ENCODE assay signal across 11 cellular contexts in the genomic region with DNA sequence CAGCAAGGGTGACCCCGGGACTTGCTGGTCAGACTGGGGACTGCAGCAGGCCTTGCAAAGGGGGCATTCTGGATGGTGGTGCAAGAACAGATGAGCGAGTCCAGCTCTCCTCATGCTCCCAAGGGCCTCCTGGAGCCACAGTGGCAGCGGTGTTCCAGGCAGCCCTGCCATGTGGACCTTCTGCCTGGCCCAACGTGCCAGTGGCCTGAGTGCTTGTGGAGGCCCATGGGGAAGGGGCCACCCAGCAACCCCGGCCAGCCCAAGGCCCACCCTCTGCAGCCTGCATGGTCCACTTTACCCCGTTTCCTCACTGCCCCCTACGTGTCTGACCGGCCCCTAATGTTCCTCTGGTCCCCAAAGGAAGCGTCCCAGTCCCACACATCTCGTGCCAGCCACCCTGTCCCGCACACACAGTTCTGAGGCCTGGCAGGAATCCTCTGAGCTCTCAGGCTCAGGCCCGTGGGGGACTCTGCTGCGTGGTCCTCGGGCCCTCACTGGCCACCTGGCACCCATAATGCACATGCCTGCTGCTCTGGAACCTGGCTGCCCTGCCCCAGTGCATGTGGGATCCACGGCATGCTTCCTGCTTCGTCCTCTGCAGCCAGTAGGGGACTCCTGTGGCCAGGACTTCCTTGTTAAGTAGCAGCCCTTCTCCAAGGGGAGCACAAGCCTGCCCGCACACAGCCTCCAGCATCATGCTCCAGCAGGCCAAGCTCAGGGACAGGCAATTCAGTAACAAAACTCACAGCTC.
DNase-seq lines count a peak whose midpoint lies in the region; ATAC-seq and TF ChIP-seq lines count a peak whose summit lies in the region.
"Had no signal": no experiment of that assay in that cellular context is flagged by ENCODE, and none has a peak within 500 bp of the region (broad histone marks: within the 10 kb centered on the region; RNA-seq: fewer than 3 reads in every experiment).

No MANE protein-coding gene starts in this region.

- H2AFZ ChIP-seq in PC-3 (ENCODE audit: low read length): no peak overlapping the region

- H3K27me3 Mint-ChIP-seq in activated CD8-positive, alpha-beta T cell treated with anti-CD3 and anti-CD28 coated beads for 36 hours: no peaks in the 10 kb centered on the region
- no peaks in the 10 kb centered on the region for H3K27me3 Mint-ChIP-seq in activated CD8-positive, alpha-beta T cell treated with anti-CD3 and anti-CD28 coated beads, Interleukin-2, amount 10 ng/mL, durations not matched to agents 7 days and 5 days (ENCODE audit: low read depth)
- H3K27me3 Mint-ChIP-seq in mesothelial cell of epicardium (ENCODE audit: low read depth): peaks cover 18% of the 10 kb centered on the region
- H3K27me3 Mint-ChIP-seq: stimulated activated naive CD8-positive, alpha-beta T cell treated with anti-CD3 and anti-CD28 coated beads, Interleukin-15, Interleukin-2, amounts not matched to agents 100 ng/mL and 50 ng/mL, for 24 hours had no signal

- no peaks in the 10 kb centered on the region for H3K4me1 ChIP-seq in PC-3 (ENCODE audit: insufficient read depth, low read length)

- H3K4me3 Mint-ChIP-seq in activated CD8-positive, alpha-beta T cell treated with anti-CD3 and anti-CD28 coated beads for 36 hours: no peak overlapping the region
- H3K4me3 Mint-ChIP-seq in activated CD8-positive, alpha-beta T cell treated with anti-CD3 and anti-CD28 coated beads, Interleukin-2, amount 10 ng/mL, durations not matched to agents 7 days and 5 days: no peak overlapping the region
- H3K4me3 Mint-ChIP-seq in mesothelial cell of epicardium: no peak overlapping the region
- H3K4me3 Mint-ChIP-seq: stimulated activated naive CD8-positive, alpha-beta T cell treated with anti-CD3 and anti-CD28 coated beads, Interleukin-15, Interleukin-2, amounts not matched to agents 100 ng/mL and 50 ng/mL, for 24 hours; T-helper 2 cell treated with Interferon-gamma antibody and Interleukin-4, amounts not matched to agents 5 μg/mL and 100 μg/mL, for 36 hours had no signal

- H3K4me1 Mint-ChIP-seq in activated CD8-positive, alpha-beta T cell treated with anti-CD3 and anti-CD28 coated beads for 36 hours (ENCODE audit: low read depth): no peaks in the 10 kb centered on the region
- no peaks in the 10 kb centered on the region for H3K4me1 Mint-ChIP-seq in activated CD8-positive, alpha-beta T cell treated with anti-CD3 and anti-CD28 coated beads, Interleukin-2, amount 10 ng/mL, durations not matched to agents 7 days and 5 days (ENCODE audit: low read depth)
- no peaks in the 10 kb centered on the region for H3K4me1 Mint-ChIP-seq in mesothelial cell of epicardium

- H3K4me3 ChIP-seq in PC-3 (ENCODE audit: low read length): no peak overlapping the region
- no peak overlapping the region for H3K4me3 ChIP-seq in fibroblast of the aortic adventitia (ENCODE audit: low read depth, low read length)
- H3K4me3 ChIP-seq in retinal pigment epithelial cell (ENCODE audit: low read length): no peak overlapping the region

- TSS peak; percentile 2 for BruUV-seq in PC-3 (replicated peaks; lab: Mats Ljungman, UMichigan)

- H3K9me3 Mint-ChIP-seq in activated CD8-positive, alpha-beta T cell treated with anti-CD3 and anti-CD28 coated beads for 36 hours: no peaks in the 10 kb centered on the region
- H3K9me3 Mint-ChIP-seq in activated CD8-positive, alpha-beta T cell treated with anti-CD3 and anti-CD28 coated beads, Interleukin-2, amount 10 ng/mL, durations not matched to agents 7 days and 5 days (ENCODE audit: insufficient read depth): no peaks in the 10 kb centered on the region
- H3K9me3 Mint-ChIP-seq in mesothelial cell of epicardium: no peaks in the 10 kb centered on the region
- H3K9me3 Mint-ChIP-seq: stimulated activated naive CD8-positive, alpha-beta T cell treated with anti-CD3 and anti-CD28 coated beads, Interleukin-15, Interleukin-2, amounts not matched to agents 100 ng/mL and 50 ng/mL, for 24 hours; T-helper 2 cell treated with Interferon-gamma antibody and Interleukin-4, amounts not matched to agents 5 μg/mL and 100 μg/mL, for 36 hours had no signal

- no peak overlapping the region for H3K27ac Mint-ChIP-seq in activated CD8-positive, alpha-beta T cell treated with anti-CD3 and anti-CD28 coated beads for 36 hours
- H3K27ac Mint-ChIP-seq in activated CD8-positive, alpha-beta T cell treated with anti-CD3 and anti-CD28 coated beads, Interleukin-2, amount 10 ng/mL, durations not matched to agents 7 days and 5 days: no peak overlapping the region
- no peak overlapping the region for H3K27ac Mint-ChIP-seq in mesothelial cell of epicardium
- H3K27ac Mint-ChIP-seq: stimulated activated naive CD8-positive, alpha-beta T cell treated with anti-CD3 and anti-CD28 coated beads, Interleukin-15, Interleukin-2, amounts not matched to agents 100 ng/mL and 50 ng/mL, for 24 hours; T-helper 2 cell treated with Interferon-gamma antibody and Interleukin-4, amounts not matched to agents 5 μg/mL and 100 μg/mL, for 36 hours had no signal

- no peak overlapping the region for H3K27ac ChIP-seq in PC-3 (ENCODE audit: low read length)

- intact Hi-C loops in activated CD8-positive, alpha-beta T cell treated with anti-CD3 and anti-CD28 coated beads for 36 hours (cut with micrococcal nuclease): no loop called here
- intact Hi-C loops in PC-3 (cut with micrococcal nuclease): no loop called here

- no peak for DNase-seq in activated CD8-positive, alpha-beta T cell treated with anti-CD3 and anti-CD28 coated beads for 36 hours
- DNase-seq in activated CD8-positive, alpha-beta T cell treated with anti-CD3 and anti-CD28 coated beads, Interleukin-2, amount 10 ng/mL, durations not matched to agents 7 days and 5 days: no peak
- DNase-seq in PC-3 (no peak), fibroblast of the aortic adventitia (ENCODE audit: low read depth) (no peak), retinal pigment epithelial cell (ENCODE audit: low read depth) (no peak), mesothelial cell of epicardium (ENCODE audit: low spot score in 2 of 2, unreplicated experiment in 2 of 2) (no peak)
- DNase-seq in stimulated activated naive CD4-positive, alpha-beta T cell treated with Interleukin-2 at 50 U/mL for 16 hours (lab: John Stamatoyannopoulos, UW): no peak
- DNase-seq: stimulated activated CD4-positive, alpha-beta T cell treated with anti-CD3 and anti-CD28 coated beads, Interleukin-1b, Interleukin-23, amount 100 ng/mL, for 48 hours had no signal

- no peaks in the 10 kb centered on the region for H3K9me2 ChIP-seq in PC-3 (replicated peaks; ENCODE audit: low read length)

- no peaks in the 10 kb centered on the region for H3K36me3 ChIP-seq in PC-3 (ENCODE audit: low read depth, low read length)

- no peaks in the 10 kb centered on the region for H3K79me2 ChIP-seq in PC-3 (ENCODE audit: low read length)

- H4K20me1 ChIP-seq in PC-3 (ENCODE audit: low read length): no peaks in the 10 kb centered on the region

- POLR2A ChIA-PET in activated CD8-positive, alpha-beta T cell treated with anti-CD3 and anti-CD28 coated beads for 36 hours (lab: Charles Lee): no interaction called here
- POLR2A ChIA-PET in activated CD8-positive, alpha-beta T cell treated with anti-CD3 and anti-CD28 coated beads, Interleukin-2, amount 10 ng/mL, durations not matched to agents 7 days and 5 days (lab: Charles Lee): no interaction called here
- POLR2A ChIA-PET in PC-3 (lab: Charles Lee; ENCODE audit: unreplicated experiment): no interaction called here

- no peaks in the 10 kb centered on the region for H3F3A ChIP-seq in PC-3 (ENCODE audit: low read length, unreplicated experiment)

- no peak overlapping the region for H3K4me2 ChIP-seq in PC-3 (ENCODE audit: low read length)

- H3K9ac ChIP-seq in PC-3 (ENCODE audit: low read length): no peak overlapping the region

- H3K27me3 ChIP-seq in PC-3 (ENCODE audit: low read length): no peaks in the 10 kb centered on the region

- H3K36me3 Mint-ChIP-seq in activated CD8-positive, alpha-beta T cell treated with anti-CD3 and anti-CD28 coated beads for 36 hours (ENCODE audit: low read depth): peaks cover 1% of the 10 kb centered on the region
- H3K36me3 Mint-ChIP-seq in activated CD8-positive, alpha-beta T cell treated with anti-CD3 and anti-CD28 coated beads, Interleukin-2, amount 10 ng/mL, durations not matched to agents 7 days and 5 days (ENCODE audit: low read depth): peaks cover 4% of the 10 kb centered on the region
- peaks cover 3% of the 10 kb centered on the region for H3K36me3 Mint-ChIP-seq in mesothelial cell of epicardium

- peak; percentile 22 for ATAC-seq in activated CD8-positive, alpha-beta T cell treated with anti-CD3 and anti-CD28 coated beads for 36 hours
- ATAC-seq in activated CD8-positive, alpha-beta T cell treated with anti-CD3 and anti-CD28 coated beads, Interleukin-2, amount 10 ng/mL, durations not matched to agents 7 days and 5 days: no peak
- ATAC-seq in PC-3: peak; percentile 28; the same call in 1 of the 2 replicates
- no peak for ATAC-seq in GM21423 (IDR thresholded peaks at IDR 0.05; ENCODE audit: unreplicated experiment)

- CTCF ChIA-PET in activated CD8-positive, alpha-beta T cell treated with anti-CD3 and anti-CD28 coated beads for 36 hours (lab: Charles Lee): no interaction called here
- CTCF ChIA-PET in activated CD8-positive, alpha-beta T cell treated with anti-CD3 and anti-CD28 coated beads, Interleukin-2, amount 10 ng/mL, durations not matched to agents 7 days and 5 days (lab: Charles Lee): no interaction called here
- CTCF ChIA-PET in PC-3 (lab: Charles Lee): no interaction called here

- H3K9me3 ChIP-seq in PC-3 (ENCODE audit: low read length): no peaks in the 10 kb centered on the region

- TF ChIP-seq CTCF in activated CD8-positive, alpha-beta T cell treated with anti-CD3 and anti-CD28 coated beads for 36 hours (IDR thresholded peaks at IDR 0.05): no peak
- TF ChIP-seq CTCF in PC-3 (conservative IDR thresholded peaks at IDR 0.05; ENCODE audit: low read depth, low read length) (no peak; the same call in 1 of the 2 replicates), fibroblast of the aortic adventitia (IDR thresholded peaks at IDR 0.05; ENCODE audit: insufficient read depth, low read length) (peak; percentile 3), retinal pigment epithelial cell (conservative IDR thresholded peaks at IDR 0.05; ENCODE audit: low read depth, low read length) (peak; percentile 35), mesothelial cell of epicardium (IDR thresholded peaks at IDR 0.05; ENCODE audit: unreplicated experiment) (no peak)

Comparison
In these comparisons a context has a peak if more than half of its experiments do, and no peak if none do; other contexts are left out.
1. ATAC-seq: peak in activated CD8-positive, alpha-beta T cell treated with anti-CD3 and anti-CD28 coated beads for 36 hours (single experiment) and PC-3 (single experiment); none in activated CD8-positive, alpha-beta T cell treated with anti-CD3 and anti-CD28 coated beads, Interleukin-2, amount 10 ng/mL, durations not matched to agents 7 days and 5 days (single experiment) and GM21423 (single experiment).
2. CTCF ChIP-seq: peak in fibroblast of the aortic adventitia (single experiment) and retinal pigment epithelial cell (single experiment); none in activated CD8-positive, alpha-beta T cell treated with anti-CD3 and anti-CD28 coated beads for 36 hours (single experiment), PC-3 (single experiment) and mesothelial cell of epicardium (single experiment).